ENCODE assay signal across 1 cellular context in the genomic region with DNA sequence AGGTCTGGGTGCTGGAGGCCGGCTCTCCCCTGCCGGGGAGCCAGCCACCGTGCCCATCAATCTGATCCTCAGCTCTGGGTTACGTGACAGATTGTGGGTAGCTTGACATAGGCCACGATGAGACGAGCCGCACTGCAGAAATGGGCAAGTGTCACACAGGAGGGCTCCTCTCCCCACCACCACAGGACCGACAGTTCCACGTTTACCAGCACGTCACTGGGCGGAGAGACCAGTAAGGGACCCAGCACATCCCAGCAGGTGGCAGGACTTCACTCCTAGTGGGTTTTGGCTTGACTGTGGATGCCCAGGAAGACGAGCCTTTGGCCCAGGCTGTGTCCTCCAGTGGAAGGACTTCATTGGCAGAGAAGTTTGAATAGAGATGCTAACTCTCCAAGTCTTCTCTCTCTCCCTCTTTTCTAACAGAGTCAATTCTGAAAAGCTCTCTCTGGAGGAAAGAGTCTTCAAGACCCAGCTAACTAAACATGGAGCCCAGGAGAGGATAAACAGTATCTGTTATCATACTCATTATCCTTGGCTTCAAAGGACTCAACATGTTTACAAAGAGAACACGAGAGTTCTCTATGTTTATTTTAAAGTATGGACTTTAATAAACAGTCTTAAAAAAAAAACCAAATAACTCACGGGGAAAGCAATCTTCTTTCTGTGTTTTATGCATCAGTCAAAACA.
TF ChIP-seq lines count a peak whose summit lies in the region.

No MANE protein-coding gene starts in this region.

TF ChIP-seq in WTC11, 78 proteins besides CTCF, POLR2A, EP300 and RAD21 (continued from another document):
- TF ChIP-seq, protein P1, sequence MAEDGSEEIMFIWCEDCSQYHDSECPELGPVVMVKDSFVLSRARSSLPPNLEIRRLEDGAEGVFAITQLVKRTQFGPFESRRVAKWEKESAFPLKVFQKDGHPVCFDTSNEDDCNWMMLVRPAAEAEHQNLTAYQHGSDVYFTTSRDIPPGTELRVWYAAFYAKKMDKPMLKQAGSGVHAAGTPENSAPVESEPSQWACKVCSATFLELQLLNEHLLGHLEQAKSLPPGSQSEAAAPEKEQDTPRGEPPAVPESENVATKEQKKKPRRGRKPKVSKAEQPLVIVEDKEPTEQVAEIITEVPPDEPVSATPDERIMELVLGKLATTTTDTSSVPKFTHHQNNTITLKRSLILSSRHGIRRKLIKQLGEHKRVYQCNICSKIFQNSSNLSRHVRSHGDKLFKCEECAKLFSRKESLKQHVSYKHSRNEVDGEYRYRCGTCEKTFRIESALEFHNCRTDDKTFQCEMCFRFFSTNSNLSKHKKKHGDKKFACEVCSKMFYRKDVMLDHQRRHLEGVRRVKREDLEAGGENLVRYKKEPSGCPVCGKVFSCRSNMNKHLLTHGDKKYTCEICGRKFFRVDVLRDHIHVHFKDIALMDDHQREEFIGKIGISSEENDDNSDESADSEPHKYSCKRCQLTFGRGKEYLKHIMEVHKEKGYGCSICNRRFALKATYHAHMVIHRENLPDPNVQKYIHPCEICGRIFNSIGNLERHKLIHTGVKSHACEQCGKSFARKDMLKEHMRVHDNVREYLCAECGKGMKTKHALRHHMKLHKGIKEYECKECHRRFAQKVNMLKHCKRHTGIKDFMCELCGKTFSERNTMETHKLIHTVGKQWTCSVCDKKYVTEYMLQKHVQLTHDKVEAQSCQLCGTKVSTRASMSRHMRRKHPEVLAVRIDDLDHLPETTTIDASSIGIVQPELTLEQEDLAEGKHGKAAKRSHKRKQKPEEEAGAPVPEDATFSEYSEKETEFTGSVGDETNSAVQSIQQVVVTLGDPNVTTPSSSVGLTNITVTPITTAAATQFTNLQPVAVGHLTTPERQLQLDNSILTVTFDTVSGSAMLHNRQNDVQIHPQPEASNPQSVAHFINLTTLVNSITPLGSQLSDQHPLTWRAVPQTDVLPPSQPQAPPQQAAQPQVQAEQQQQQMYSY (CRISPR knock-in tag; IDR thresholded peaks at IDR 0.05): no peak
- TF ChIP-seq ZBTB21 (CRISPR knock-in tag; IDR thresholded peaks at IDR 0.05; ENCODE audit: borderline replicate concordance) (no peak), TEAD4 (CRISPR knock-in tag; IDR thresholded peaks at IDR 0.05) (no peak), E2F5 (CRISPR knock-in tag; IDR thresholded peaks at IDR 0.05) (no peak)
TF ChIP-seq in WTC11: peak in this region for 0.
